8 cellular contexts compared by ENCODE assay signal in genomic region chr5:50751064-50751657, GRCh38.
DNase-seq lines count a peak whose midpoint lies in the region; TF ChIP-seq lines count a peak whose summit lies in the region.

No MANE protein-coding gene starts in this region.

- H3K4me1 ChIP-seq in HAP-1 = no peaks in the 10 kb centered on the region

- in situ Hi-C loops in HAP-1 (cut with MboI; ENCODE audit: low sequenced_read_pairs) = no loop called here

- DNase-seq in AG08396 (ENCODE audit: low spot score) (peak; percentile 30), GM03348 (ENCODE audit: low spot score) (peak; percentile 36), HAP-1 (ENCODE audit: low spot score in 2 of 2) (peak; percentile 32 to 51), LNCaP clone FGC (ENCODE audit: low read depth) (no peak), SKM-1 (lab: John Stamatoyannopoulos, UW; ENCODE audit: unreplicated experiment) (peak; percentile 12), dorsolateral prefrontal cortex (no peak), mucosa of gallbladder (ENCODE audit: low spot score) (peak; percentile 31), dedifferentiated amniotic fluid mesenchymal stem cell (ENCODE audit: extremely low spot score) (no peak)

- no peaks in the 10 kb centered on the region for H3K9me3 ChIP-seq in HAP-1

- TF ChIP-seq CTCF in LNCaP clone FGC (IDR thresholded peaks at IDR 0.05; ENCODE audit: control insufficient read depth, extremely low read depth, insufficient read depth) (peak; percentile 65), dorsolateral prefrontal cortex (IDR thresholded peaks at IDR 0.05 in 54 of 56, conservative IDR thresholded peaks at IDR 0.05 in 2 of 56; ENCODE audit: low read depth in 1 of 56, partially characterized antibody in 56 of 56) (peak; percentile 47 to 86 (median 69))

- no peaks in the 10 kb centered on the region for H3K36me3 ChIP-seq in HAP-1 (replicated peaks)

- intact Hi-C loops in dorsolateral prefrontal cortex (cut with DNase I) = no loop called here

- no peak overlapping the region for H3K27ac ChIP-seq in dorsolateral prefrontal cortex

- H3K27me3 ChIP-seq in HAP-1 (ENCODE audit: low read depth) (no peaks in the 10 kb centered on the region), dorsolateral prefrontal cortex (no peaks in the 10 kb centered on the region)

- H3K4me3 ChIP-seq in HAP-1 (no peak overlapping the region), LNCaP clone FGC (ENCODE audit: low read depth, low read length) (no peak overlapping the region), dorsolateral prefrontal cortex (no peak overlapping the region)

Comparison
In these comparisons a context has a peak if more than half of its experiments do, and no peak if none do; other contexts are left out.
1. DNase-seq: peak in AG08396 (single experiment), GM03348 (single experiment), HAP-1 (2 of 2), SKM-1 (single experiment) and mucosa of gallbladder (single experiment); none in LNCaP clone FGC (single experiment), dorsolateral prefrontal cortex (0 of 10) and dedifferentiated amniotic fluid mesenchymal stem cell (single experiment).